In the genomic region with DNA sequence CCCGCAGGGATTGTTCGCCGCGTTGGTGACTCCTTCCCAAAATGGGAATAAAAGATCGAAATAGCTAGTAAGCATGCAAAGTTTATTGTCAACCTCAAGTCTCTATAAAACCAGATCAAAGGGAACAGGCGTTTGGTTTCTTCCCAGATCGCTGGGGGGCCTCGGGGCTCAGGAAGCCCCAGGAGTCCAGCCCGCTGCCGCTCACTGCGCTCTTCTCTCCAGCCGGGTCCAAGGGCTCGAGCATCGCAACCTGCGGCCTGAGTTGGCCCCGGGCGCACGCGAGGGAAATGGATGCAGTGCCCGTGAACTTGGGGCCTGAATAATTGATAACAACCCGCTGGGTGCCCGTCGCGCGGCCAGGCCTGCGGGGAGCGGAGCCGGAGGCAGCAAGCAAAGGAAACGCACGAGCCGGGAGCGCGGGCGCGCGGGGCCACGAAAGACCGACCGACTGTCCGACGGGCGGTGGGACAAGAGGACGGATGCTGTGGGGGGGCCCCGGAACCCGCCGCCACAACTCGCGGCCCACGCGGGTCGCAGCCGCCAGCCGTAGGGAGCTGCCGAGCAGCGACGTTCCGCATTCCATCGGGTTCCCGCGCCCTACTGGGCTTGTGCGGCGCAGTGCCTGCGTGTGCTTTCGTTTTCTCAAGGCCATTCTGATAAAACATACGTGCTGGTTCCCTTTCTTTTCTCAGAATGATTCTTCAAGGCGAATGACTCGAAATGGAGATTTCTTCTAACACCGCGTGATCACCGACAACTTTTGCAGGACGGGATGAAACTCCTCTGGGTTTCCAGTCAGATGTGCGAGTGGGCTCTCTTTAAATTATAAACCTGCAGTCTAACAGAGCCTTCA, we compare ENCODE assay signal across 8 cellular contexts. TPM values are rescaled to one million over a fixed set of nuclear protein-coding genes. Genes with fewer than 3 reads are reported as not detected.
DNase-seq lines count a peak whose midpoint lies in the region; ATAC-seq and TF ChIP-seq lines count a peak whose summit lies in the region.

No MANE protein-coding gene starts in this region.

- H3K4me1 ChIP-seq in heart left ventricle (peaks cover 3 to 27% (median 13%) of the 10 kb centered on the region in 12 donors), ovary (ENCODE audit: insufficient read depth) (peaks cover 5% of the 10 kb centered on the region)

- H3K9me3 ChIP-seq in heart left ventricle (no peaks in the 10 kb centered on the region), ovary (no peaks in the 10 kb centered on the region)

- peaks cover 79% of the 10 kb centered on the region for H3K27me3 ChIP-seq in H7 (ENCODE audit: control insufficient read depth, insufficient read depth, low read length)
- H3K27me3 ChIP-seq in heart left ventricle, result peaks cover 0 to 44% (median 19%) of the 10 kb centered on the region in 9 donors
- H3K27me3 ChIP-seq in ovary, result no peaks in the 10 kb centered on the region

- no peaks in the 10 kb centered on the region for H3K9me3 Mint-ChIP-seq in activated T-helper 1 cell treated with anti-CD3 and anti-CD28 coated beads, Interleukin-12 subunit alpha, Interleukin-12 subunit beta, Interleukin-2, Interleukin-4 antibody, amounts not matched to agents 30 ng/mL and 10 ng/mL and 1 ng/mL, durations not matched to agents 14 hours and 24 hours and 36 hours

- no peaks in the 10 kb centered on the region for H3K36me3 Mint-ChIP-seq in activated T-helper 1 cell treated with anti-CD3 and anti-CD28 coated beads, Interleukin-12 subunit alpha, Interleukin-12 subunit beta, Interleukin-2, Interleukin-4 antibody, amounts not matched to agents 30 ng/mL and 10 ng/mL and 1 ng/mL, durations not matched to agents 14 hours and 24 hours and 36 hours (ENCODE audit: low read depth)

- DNase-seq in AG08395 (ENCODE audit: low spot score) (peak; percentile 63), H7 (peak; percentile 86), heart left ventricle (peak in 3 of 5 donors; percentile 43 to 57 (median 54)), ovary (peak; percentile 76 to 87 (median 81)), H4 (ENCODE audit: low spot score) (no peak)
- peak; percentile 24 for DNase-seq in activated T-helper 1 cell treated with anti-CD3 and anti-CD28 coated beads, Interleukin-12 subunit alpha, Interleukin-12 subunit beta, Interleukin-2, Interleukin-4 antibody, amounts not matched to agents 30 ng/mL and 10 ng/mL and 1 ng/mL, durations not matched to agents 14 hours and 24 hours and 36 hours (ENCODE audit: low spot score)

- intact Hi-C loops in activated T-helper 1 cell treated with anti-CD3 and anti-CD28 coated beads, Interleukin-12 subunit alpha, Interleukin-12 subunit beta, Interleukin-2, Interleukin-4 antibody, amounts not matched to agents 30 ng/mL and 10 ng/mL and 1 ng/mL, durations not matched to agents 14 hours and 24 hours and 36 hours (cut with micrococcal nuclease), result loop anchor here (5.0 kb wide), 1 partner anchor 63 kb away; no protein-coding TSS in a partner anchor
- intact Hi-C loops in heart left ventricle (cut with DNase I), result no loop called here
- intact Hi-C loops in ovary (cut with DNase I), result no loop called here

- H3K27ac Mint-ChIP-seq in activated T-helper 1 cell treated with anti-CD3 and anti-CD28 coated beads, Interleukin-12 subunit alpha, Interleukin-12 subunit beta, Interleukin-2, Interleukin-4 antibody, amounts not matched to agents 30 ng/mL and 10 ng/mL and 1 ng/mL, durations not matched to agents 14 hours and 24 hours and 36 hours, result peak overlapping the region; percentile 35

- peaks cover 35% of the 10 kb centered on the region for H3K4me1 Mint-ChIP-seq in activated T-helper 1 cell treated with anti-CD3 and anti-CD28 coated beads, Interleukin-12 subunit alpha, Interleukin-12 subunit beta, Interleukin-2, Interleukin-4 antibody, amounts not matched to agents 30 ng/mL and 10 ng/mL and 1 ng/mL, durations not matched to agents 14 hours and 24 hours and 36 hours (ENCODE audit: low read depth)

- 2 to 5% (median 4%) methylated on average over 28 to 72 of the region's 72 CpGs for WGBS in heart left ventricle, 4 donors
- WGBS in ovary, 3 donors, result 7 to 9% (median 7%) methylated on average over 60 to 72 of the region's 72 CpGs

- H3K27me3 Mint-ChIP-seq in activated T-helper 1 cell treated with anti-CD3 and anti-CD28 coated beads, Interleukin-12 subunit alpha, Interleukin-12 subunit beta, Interleukin-2, Interleukin-4 antibody, amounts not matched to agents 30 ng/mL and 10 ng/mL and 1 ng/mL, durations not matched to agents 14 hours and 24 hours and 36 hours (ENCODE audit: insufficient read depth), result peaks cover 40% of the 10 kb centered on the region

- no peaks in the 10 kb centered on the region for H3K36me3 ChIP-seq in H7 (replicated peaks; ENCODE audit: control insufficient read depth, insufficient read depth, low read length)
- no peaks in the 10 kb centered on the region for H3K36me3 ChIP-seq in heart left ventricle
- no peaks in the 10 kb centered on the region for H3K36me3 ChIP-seq in ovary

- TF ChIP-seq EP300 in ovary (IDR thresholded peaks at IDR 0.05), result no peak

- peak overlapping the region; percentile 84 for H3K4me3 Mint-ChIP-seq in activated T-helper 1 cell treated with anti-CD3 and anti-CD28 coated beads, Interleukin-12 subunit alpha, Interleukin-12 subunit beta, Interleukin-2, Interleukin-4 antibody, amounts not matched to agents 30 ng/mL and 10 ng/mL and 1 ng/mL, durations not matched to agents 14 hours and 24 hours and 36 hours

- no peak for TF ChIP-seq POLR2A in heart left ventricle (IDR thresholded peaks at IDR 0.05)
- peak; percentile 53 for TF ChIP-seq POLR2A in ovary (IDR thresholded peaks at IDR 0.05)

- ATAC-seq in heart left ventricle (peak in 3 of 4 donors; percentile 70 to 74 (median 72)), GM19463 (IDR thresholded peaks at IDR 0.05; ENCODE audit: unreplicated experiment) (no peak), HG02798 (IDR thresholded peaks at IDR 0.05; ENCODE audit: poor library complexity, unreplicated experiment) (no peak)

- TF ChIP-seq CTCF in heart left ventricle (IDR thresholded peaks at IDR 0.05) (no peak), ovary (IDR thresholded peaks at IDR 0.05) (peak in 1 of 3 donors; percentile 10)

- H3K4me3 ChIP-seq in H7 (ENCODE audit: insufficient read depth, low read depth, low read length) (peak overlapping the region; percentile 28), heart left ventricle (peak overlapping the region; percentile 38 to 86 (median 62)), ovary (peak overlapping the region; percentile 67)

- H3K27ac ChIP-seq in heart left ventricle, result peak overlapping the region in 10 of 12 donors; percentile 27 to 82 (median 68)
- peak overlapping the region; percentile 60 to 94 for H3K27ac ChIP-seq in ovary

RNA-seq across cellular contexts. Expression of a gene that starts 14.0 kb away (rescaled TPM):
- total RNA-seq in H7 (2014; rRNA removed; shearing (Covaris generic)), result 0.35 TPM in 1 of 2 replicates, not detected in the other
- total RNA-seq in activated T-helper 1 cell treated with anti-CD3 and anti-CD28 coated beads, Interleukin-12 subunit alpha, Interleukin-12 subunit beta, Interleukin-2, Interleukin-4 antibody, amounts not matched to agents 30 ng/mL and 10 ng/mL and 1 ng/mL, durations not matched to agents 14 hours and 24 hours and 36 hours, result not detected in 2 replicates
- total RNA-seq in heart left ventricle (not detected), ovary (under 1 TPM in 4 of 7 donors, not detected in 3; 0.12 to 0.43 (median 0.29) TPM)
- polyA plus RNA-seq in heart left ventricle (not detected), ovary (under 1 TPM in 1 of 2 donors, not detected in 1; 0.36 TPM)
- not detected in 2 replicates for total RNA-seq in H4 (2014; rRNA removed; shearing (Covaris generic))

RNA-seq across cellular contexts. Expression of a gene that starts 27.8 kb away (rescaled TPM):
- total RNA-seq in H7 (2014; rRNA removed; shearing (Covaris generic)), result not detected in 2 replicates
- total RNA-seq in activated T-helper 1 cell treated with anti-CD3 and anti-CD28 coated beads, Interleukin-12 subunit alpha, Interleukin-12 subunit beta, Interleukin-2, Interleukin-4 antibody, amounts not matched to agents 30 ng/mL and 10 ng/mL and 1 ng/mL, durations not matched to agents 14 hours and 24 hours and 36 hours, result not detected in 2 replicates
- total RNA-seq in heart left ventricle (not detected), ovary (not detected)
- polyA plus RNA-seq in heart left ventricle (under 1 TPM in 1 of 2 donors, not detected in 1; 0.11 TPM), ovary (under 1 TPM in 1 of 2 donors, not detected in 1; 0.31 TPM)
- not detected in 2 replicates for total RNA-seq in H4 (2014; rRNA removed; shearing (Covaris generic))

RNA-seq across cellular contexts. Expression of a gene that starts 50.0 kb away (rescaled TPM):
- 55.6 and 65.8 TPM in 2 replicates for total RNA-seq in H7 (2014; rRNA removed; shearing (Covaris generic))
- 41.5 and 43.7 TPM in 2 replicates for total RNA-seq in activated T-helper 1 cell treated with anti-CD3 and anti-CD28 coated beads, Interleukin-12 subunit alpha, Interleukin-12 subunit beta, Interleukin-2, Interleukin-4 antibody, amounts not matched to agents 30 ng/mL and 10 ng/mL and 1 ng/mL, durations not matched to agents 14 hours and 24 hours and 36 hours
- 10 to 100 TPM; 14.7 to 22.8 (median 19.2) TPM for total RNA-seq in heart left ventricle
- 10 to 100 TPM in 1 of 2 donors, 1 to 10 TPM in 1; 7.8 to 14.9 TPM for polyA plus RNA-seq in heart left ventricle
- total RNA-seq in ovary, result 10 to 100 TPM; 35.1 to 46.7 (median 45.5) TPM
- 10 to 100 TPM; 21.6 to 27.4 TPM for polyA plus RNA-seq in ovary
- total RNA-seq in H4 (2014; rRNA removed; shearing (Covaris generic)), result 16.9 and 17.7 TPM in 2 replicates

Comparison
In these comparisons a context has a peak if more than half of its experiments do, and no peak if none do; other contexts are left out.
1. ATAC-seq: peak in heart left ventricle (3 of 4); none in GM19463 (single experiment) and HG02798 (single experiment).
2. Peak in every context shown above with its lines, with median percentiles within 50 percentile points of each other: H3K4me3 ChIP-seq.